ENCODE assay signal across 14 cellular contexts in genomic region chr2:25832897-25833296, GRCh38.
"Had no signal": no experiment of that assay in that cellular context is flagged by ENCODE, and none has a peak within 500 bp of the region (broad histone marks: within the 10 kb centered on the region; RNA-seq: fewer than 3 reads in every experiment).

No MANE protein-coding gene starts in this region.

- H3K27me3 Mint-ChIP-seq: progenitor cell of endocrine pancreas had no signal

- H3K4me1 Mint-ChIP-seq: nephron had no signal

- DNase-seq: activated CD4-positive, alpha-beta T cell treated with anti-CD3 and anti-CD28 coated beads, Interleukin-2, amount 50 U/mL, for 48 hours; activated effector memory CD4-positive, alpha-beta T cell treated with anti-CD3 and anti-CD28 coated beads, Interleukin-2, amount 50 U/mL, for 16 hours; endodermal cell; gastrocnemius medialis; heart left ventricle; mesendoderm; occipital lobe; stimulated activated CD4-positive, alpha-beta T cell treated with anti-CD3 and anti-CD28 coated beads, Interleukin-4, amount 100 ng/mL, for 24 hours; stimulated activated naive CD4-positive, alpha-beta T cell treated with Interleukin-2 at 50 U/mL for 16 hours; SW 1271; trophoblast cell had no signal

- H3K27ac Mint-ChIP-seq: endodermal cell, nephron, progenitor cell of endocrine pancreas had no signal

- ATAC-seq: gastrocnemius medialis, right cardiac atrium had no signal

- H3K4me3 Mint-ChIP-seq: endodermal cell, nephron had no signal
